1 cellular context compared by ENCODE assay signal in genomic region chr3:48301020-48301813, GRCh38.
TF ChIP-seq lines count a peak whose summit lies in the region.

Gene NME6 (minus strand): TSS chr3:48301367.

TF ChIP-seq in WTC11, 78 proteins besides CTCF, POLR2A, EP300 and RAD21 (continued from another document and continues in another):
- TF ChIP-seq NFE2L1 (CRISPR knock-in tag; IDR thresholded peaks at IDR 0.05) = peak; percentile 88
- 0 out of 2 replicates have a peak, but pooled peaks have one; percentile 64 for TF ChIP-seq TCF7 (CRISPR knock-in tag; IDR thresholded peaks at IDR 0.05; ENCODE audit: low read depth)
- TF ChIP-seq ATF3 (CRISPR knock-in tag; conservative IDR thresholded peaks at IDR 0.05) = peak; percentile 89
- TF ChIP-seq KAT7 (CRISPR knock-in tag; IDR thresholded peaks at IDR 0.05; ENCODE audit: borderline replicate concordance) = 0 out of 2 replicates have a peak, but pooled peaks have one; percentile 25
- peak; percentile 76; the same call in 1 of the 2 replicates for TF ChIP-seq ZBTB21 (CRISPR knock-in tag; IDR thresholded peaks at IDR 0.05; ENCODE audit: borderline replicate concordance)
- TF ChIP-seq GTF2I (CRISPR knock-in tag; conservative IDR thresholded peaks at IDR 0.05) = no peak
- no peak for TF ChIP-seq ZMAT4 (CRISPR knock-in tag; IDR thresholded peaks at IDR 0.05)
- TF ChIP-seq ZNF512 (CRISPR knock-in tag; IDR thresholded peaks at IDR 0.05; ENCODE audit: borderline replicate concordance) = no peak
- TF ChIP-seq OVOL2 (CRISPR knock-in tag; IDR thresholded peaks at IDR 0.05; ENCODE audit: borderline replicate concordance) = no peak
- TF ChIP-seq NFYB (CRISPR knock-in tag; conservative IDR thresholded peaks at IDR 0.05; ENCODE audit: low read depth) = peak; percentile 55
- peak; percentile 74; the same call in 1 of the 2 replicates for TF ChIP-seq TEAD1 (CRISPR knock-in tag; IDR thresholded peaks at IDR 0.05)
- TF ChIP-seq ARID4B (CRISPR knock-in tag; IDR thresholded peaks at IDR 0.05; ENCODE audit: borderline replicate concordance) = peak; percentile 96
- peak; percentile 88; the same call in 1 of the 2 replicates for TF ChIP-seq RELA (CRISPR knock-in tag; IDR thresholded peaks at IDR 0.05; ENCODE audit: borderline replicate concordance)
- TF ChIP-seq RORB (CRISPR knock-in tag; IDR thresholded peaks at IDR 0.05) = no peak
- TF ChIP-seq MXD4 (CRISPR knock-in tag; IDR thresholded peaks at IDR 0.05; ENCODE audit: borderline replicate concordance) = no peak
- TF ChIP-seq USF1 (CRISPR knock-in tag; IDR thresholded peaks at IDR 0.05) = no peak; the same call in 1 of the 2 replicates
- TF ChIP-seq NR3C1 (CRISPR knock-in tag; conservative IDR thresholded peaks at IDR 0.05; ENCODE audit: low read depth) = 0 out of 2 replicates have a peak, but pooled peaks have one; percentile 23
- TF ChIP-seq PRRX2 (CRISPR knock-in tag; IDR thresholded peaks at IDR 0.05) = no peak
- no peak for TF ChIP-seq SMAD4 (CRISPR knock-in tag; IDR thresholded peaks at IDR 0.05)
- peak; percentile 90 for TF ChIP-seq CREM (CRISPR knock-in tag; IDR thresholded peaks at IDR 0.05)
- 0 out of 2 replicates have a peak, but pooled peaks have one; percentile 51 for TF ChIP-seq NR2C2 (CRISPR knock-in tag; IDR thresholded peaks at IDR 0.05)
- 0 out of 2 replicates have a peak, but pooled peaks have one; percentile 84 for TF ChIP-seq HMGXB4 (CRISPR knock-in tag; IDR thresholded peaks at IDR 0.05)
- TF ChIP-seq ETV6 (CRISPR knock-in tag; IDR thresholded peaks at IDR 0.05) = peak; percentile 88
- no peak; the same call in 1 of the 2 replicates for TF ChIP-seq E2F1 (CRISPR knock-in tag; IDR thresholded peaks at IDR 0.05)
- TF ChIP-seq MLX (CRISPR knock-in tag; IDR thresholded peaks at IDR 0.05) = peak; percentile 87
- TF ChIP-seq IRF2 (CRISPR knock-in tag; IDR thresholded peaks at IDR 0.05; ENCODE audit: borderline replicate concordance, low read depth) = peak; percentile 80; the same call in 1 of the 2 replicates
- TF ChIP-seq ATF6 (CRISPR knock-in tag; IDR thresholded peaks at IDR 0.05) = no peak
- TF ChIP-seq JUN (CRISPR knock-in tag; IDR thresholded peaks at IDR 0.05) = no peak; the same call in 1 of the 2 replicates
- peak; percentile 91; the same call in 1 of the 2 replicates for TF ChIP-seq E2F5 (CRISPR knock-in tag; IDR thresholded peaks at IDR 0.05)
- peak; percentile 55; the same call in 1 of the 2 replicates for TF ChIP-seq ATF1 (CRISPR knock-in tag; IDR thresholded peaks at IDR 0.05)
- peak; percentile 97 for TF ChIP-seq MAX (CRISPR knock-in tag; IDR thresholded peaks at IDR 0.05)
- peak; percentile 96 for TF ChIP-seq MYBL2 (CRISPR knock-in tag; IDR thresholded peaks at IDR 0.05)
- TF ChIP-seq ELF4 (CRISPR knock-in tag; IDR thresholded peaks at IDR 0.05; ENCODE audit: low read depth) = peak; percentile 86
- TF ChIP-seq ZNF219 (CRISPR knock-in tag; IDR thresholded peaks at IDR 0.05; ENCODE audit: borderline replicate concordance) = no peak
- no peak for TF ChIP-seq ZNF532 (CRISPR knock-in tag; IDR thresholded peaks at IDR 0.05; ENCODE audit: borderline replicate concordance)
- no peak for TF ChIP-seq CDX4 (CRISPR knock-in tag; IDR thresholded peaks at IDR 0.05; ENCODE audit: borderline replicate concordance)
- 0 out of 2 replicates have a peak, but pooled peaks have one; percentile 77 for TF ChIP-seq EMX1 (CRISPR knock-in tag; IDR thresholded peaks at IDR 0.05)
- no peak for TF ChIP-seq ZNF396 (CRISPR knock-in tag; IDR thresholded peaks at IDR 0.05; ENCODE audit: borderline replicate concordance)
